In genomic region chr2:66495788-66496640, GRCh38 we compare ENCODE assay signal across 8 cellular contexts.
A peak's percentile ranks its signal among the peaks of the same experiment; 100 is the strongest.
DNase-seq lines count a peak whose midpoint lies in the region; ATAC-seq and TF ChIP-seq lines count a peak whose summit lies in the region.

No MANE protein-coding gene starts in this region.

- no peaks in the 10 kb centered on the region for H3K36me3 Mint-ChIP-seq in activated naive CD4-positive, alpha-beta T cell treated with anti-CD3 and anti-CD28 coated beads, Interleukin-2, amount 10 ng/mL, durations not matched to agents 7 days and 5 days

- no peak overlapping the region for H3K4me3 Mint-ChIP-seq in activated naive CD4-positive, alpha-beta T cell treated with anti-CD3 and anti-CD28 coated beads, Interleukin-2, amount 10 ng/mL, durations not matched to agents 7 days and 5 days

- peak; percentile 46 for TF ChIP-seq CTCF in fibroblast of pulmonary artery (IDR thresholded peaks at IDR 0.05; ENCODE audit: low read length, missing control alignments)
- TF ChIP-seq CTCF in omental fat pad (IDR thresholded peaks at IDR 0.05): no peak

- ATAC-seq in omental fat pad (ENCODE audit: low FRiP score) (peak; percentile 84), HG03139 (IDR thresholded peaks at IDR 0.05; ENCODE audit: unreplicated experiment) (no peak), HG02840 (IDR thresholded peaks at IDR 0.05; ENCODE audit: low FRiP score, unreplicated experiment) (no peak)

- peaks cover 5% of the 10 kb centered on the region for H3K27me3 Mint-ChIP-seq in activated naive CD4-positive, alpha-beta T cell treated with anti-CD3 and anti-CD28 coated beads, Interleukin-2, amount 10 ng/mL, durations not matched to agents 7 days and 5 days

- CTCF ChIA-PET in activated naive CD4-positive, alpha-beta T cell treated with anti-CD3 and anti-CD28 coated beads, Interleukin-2, amount 10 ng/mL, durations not matched to agents 7 days and 5 days (lab: Charles Lee): no interaction called here

- H3K4me1 Mint-ChIP-seq in activated naive CD4-positive, alpha-beta T cell treated with anti-CD3 and anti-CD28 coated beads, Interleukin-2, amount 10 ng/mL, durations not matched to agents 7 days and 5 days: no peaks in the 10 kb centered on the region

- H3K27ac Mint-ChIP-seq in activated naive CD4-positive, alpha-beta T cell treated with anti-CD3 and anti-CD28 coated beads, Interleukin-2, amount 10 ng/mL, durations not matched to agents 7 days and 5 days: no peak overlapping the region

- no peak overlapping the region for H3K4me3 ChIP-seq in fibroblast of pulmonary artery (replicated peaks; ENCODE audit: low read depth, low read length)

- DNase-seq in D341Med (ENCODE audit: low spot score) (peak; percentile 30), RPMI7951 (ENCODE audit: low read depth) (peak; percentile 42), fibroblast of pulmonary artery (ENCODE audit: low read depth) (peak; percentile 91), omental fat pad (ENCODE audit: low spot score) (peak; percentile 53), ecto neural progenitor cell (ENCODE audit: low spot score) (no peak)
- no peak for DNase-seq in activated naive CD4-positive, alpha-beta T cell treated with anti-CD3 and anti-CD28 coated beads, Interleukin-2, amount 10 ng/mL, durations not matched to agents 7 days and 5 days

- no peaks in the 10 kb centered on the region for H3K9me3 Mint-ChIP-seq in activated naive CD4-positive, alpha-beta T cell treated with anti-CD3 and anti-CD28 coated beads, Interleukin-2, amount 10 ng/mL, durations not matched to agents 7 days and 5 days

Comparison
In these comparisons a context has a peak if more than half of its experiments do, and no peak if none do; other contexts are left out.
1. DNase-seq: peak in D341Med (single experiment), RPMI7951 (single experiment), fibroblast of pulmonary artery (single experiment) and omental fat pad (single experiment); none in activated naive CD4-positive, alpha-beta T cell treated with anti-CD3 and anti-CD28 coated beads, Interleukin-2, amount 10 ng/mL, durations not matched to agents 7 days and 5 days (single experiment) and ecto neural progenitor cell (single experiment).